In the genomic region with DNA sequence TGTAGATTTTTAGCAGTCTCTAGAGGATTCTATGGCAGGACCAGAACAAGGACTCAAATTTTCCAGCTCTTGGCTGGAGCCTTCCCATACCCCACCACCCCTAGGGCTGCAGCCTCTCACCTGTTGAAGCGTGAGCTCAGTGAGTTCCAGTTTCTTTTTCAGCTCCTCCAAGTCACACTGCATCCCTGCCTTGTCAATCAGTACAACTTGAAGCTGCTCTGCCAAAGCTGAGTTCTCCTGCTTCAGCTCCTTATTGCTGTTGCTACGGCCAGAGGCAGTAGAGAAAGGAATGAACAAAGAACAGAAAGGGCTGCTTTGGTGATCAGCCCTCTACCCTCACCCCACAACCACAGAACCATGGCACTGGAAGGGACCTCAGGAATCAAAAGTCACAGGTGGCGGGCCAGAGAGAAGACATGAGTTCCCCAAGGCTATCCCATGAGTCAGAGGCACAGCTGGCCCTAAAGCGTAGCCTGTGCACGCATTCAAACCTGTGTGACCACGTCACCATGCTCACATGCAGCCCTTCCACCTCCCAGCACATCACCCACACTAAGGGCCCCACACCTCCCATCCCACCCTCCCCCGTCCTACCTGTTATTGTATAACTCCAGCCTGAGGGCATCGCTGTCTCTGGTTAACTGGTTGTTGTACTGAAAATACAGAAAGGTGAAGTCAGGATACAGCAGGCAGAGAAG, we compare ENCODE assay signal across 20 cellular contexts.
DNase-seq lines count a peak whose midpoint lies in the region; ATAC-seq and TF ChIP-seq lines count a peak whose summit lies in the region.
"Had no signal": no experiment of that assay in that cellular context is flagged by ENCODE, and none has a peak within 500 bp of the region (broad histone marks: within the 10 kb centered on the region; RNA-seq: fewer than 3 reads in every experiment).

No MANE protein-coding gene starts in this region.

- no peak for TF ChIP-seq POLR2A in esophagus muscularis mucosa (IDR thresholded peaks at IDR 0.05; ENCODE audit: low read depth)

- peaks cover 5% of the 10 kb centered on the region for H3K27me3 ChIP-seq in mammary epithelial cell (ENCODE audit: insufficient read depth, low read length)
- peaks cover 4% of the 10 kb centered on the region for H3K27me3 ChIP-seq in kidney epithelial cell (ENCODE audit: control insufficient read depth, insufficient read depth, low read length)
- no peaks in the 10 kb centered on the region for H3K27me3 ChIP-seq in esophagus muscularis mucosa
- H3K27me3 ChIP-seq: uterus had no signal

- no peak overlapping the region for H3K4me2 ChIP-seq in mammary epithelial cell (ENCODE audit: insufficient read depth, low read depth, low read length)

- WGBS in mammary epithelial cell (ENCODE audit: low coverage, missing lambda C conversion rate) = 77% methylated on average over 3 of the region's 8 CpGs
- WGBS in esophagus muscularis mucosa = 87% methylated on average over 8 of the region's 8 CpGs

- intact Hi-C loops in mammary epithelial cell (cut with micrococcal nuclease) (loop anchor here (10.0 kb wide), 1 partner anchor 84 kb away; the partner anchor contains the start of gene C2CD4B), esophagus muscularis mucosa (cut with DNase I) (no loop called here)

- no peaks in the 10 kb centered on the region for H3K9me3 Mint-ChIP-seq in type B pancreatic cell
- H3K9me3 Mint-ChIP-seq: activated naive CD4-positive, alpha-beta T cell treated with anti-CD3 and anti-CD28 coated beads, Interleukin-2, amount 10 ng/mL, durations not matched to agents 7 days and 5 days; activated T-cell treated with anti-CD3 and anti-CD28 coated beads, Interleukin-2, amount 50 U/mL, for 72 hours had no signal

- H3K4me1 ChIP-seq in mammary epithelial cell (ENCODE audit: insufficient read depth, low read length) = peaks cover 8% of the 10 kb centered on the region
- H3K4me1 ChIP-seq in esophagus muscularis mucosa = no peaks in the 10 kb centered on the region
- H3K4me1 ChIP-seq: HAP-1, SJSA1, uterus had no signal

- no peak overlapping the region for H3K4me3 Mint-ChIP-seq in type B pancreatic cell
- H3K4me3 Mint-ChIP-seq: activated CD4-positive, alpha-beta T cell treated with anti-CD3 and anti-CD28 coated beads for 36 hours; activated naive CD4-positive, alpha-beta T cell treated with anti-CD3 and anti-CD28 coated beads, Interleukin-2, amount 10 ng/mL, durations not matched to agents 7 days and 5 days; activated T-cell treated with anti-CD3 and anti-CD28 coated beads, Interleukin-2, amount 50 U/mL, for 72 hours; CD14-positive monocyte; naive thymus-derived CD4-positive, alpha-beta T cell had no signal

- TF ChIP-seq EP300 in esophagus muscularis mucosa (IDR thresholded peaks at IDR 0.05) = no peak

- in situ Hi-C loops in mammary epithelial cell (cut with MboI; ENCODE audit: low sequenced_read_pairs in 2 of 2) (no loop called here), KBM-7 (cut with MboI; ENCODE audit: low pct_unique_long_range_greater_than_20kb, low sequenced_read_pairs) (no loop called here)

- peak; percentile 28 for DNase-seq in LHCN-M2 (ENCODE audit: low read depth)
- DNase-seq in mammary epithelial cell = peak; percentile 46
- DNase-seq in kidney epithelial cell (ENCODE audit: low read depth) = peak; percentile 89
- no peak for DNase-seq in type B pancreatic cell (ENCODE audit: extremely low spot score, unreplicated experiment)
- DNase-seq in KBM-7 = no peak
- DNase-seq in esophagus muscularis mucosa (ENCODE audit: extremely low spot score) = no peak
- DNase-seq: activated CD4-positive, alpha-beta T cell treated with anti-CD3 and anti-CD28 coated beads for 36 hours; activated naive CD4-positive, alpha-beta T cell treated with anti-CD3 and anti-CD28 coated beads, Interleukin-2, amount 10 ng/mL, durations not matched to agents 7 days and 5 days; activated T-cell treated with anti-CD3 and anti-CD28 coated beads, Interleukin-2, amount 50 U/mL, for 72 hours; dorsolateral prefrontal cortex; GDM1; naive thymus-derived CD4-positive, alpha-beta T cell; NCI-H187 treated with DMSO at 0.1 percent for 48 hours; substantia nigra; uterus had no signal

- no TSS peak for BruUV-seq in mammary epithelial cell (replicated peaks; lab: Mats Ljungman, UMichigan)

- no peak for TF ChIP-seq CTCF in mammary epithelial cell (conservative IDR thresholded peaks at IDR 0.05 in 1 of 2, IDR thresholded peaks at IDR 0.05 in 1 of 2; ENCODE audit: extremely low read depth in 1 of 2, insufficient read depth in 1 of 2, low read depth in 1 of 2, low read length in 2 of 2)
- TF ChIP-seq CTCF in kidney epithelial cell (IDR thresholded peaks at IDR 0.05; ENCODE audit: insufficient read depth, low read length, poor library complexity, severe bottlenecking) = no peak
- TF ChIP-seq CTCF in type B pancreatic cell (conservative IDR thresholded peaks at IDR 0.05) = no peak
- TF ChIP-seq CTCF in esophagus muscularis mucosa (IDR thresholded peaks at IDR 0.05) = no peak

- H3K4me1 Mint-ChIP-seq in type B pancreatic cell (ENCODE audit: unreplicated experiment) = peaks cover 15% of the 10 kb centered on the region
- H3K4me1 Mint-ChIP-seq: activated CD4-positive, alpha-beta T cell treated with anti-CD3 and anti-CD28 coated beads for 36 hours; activated naive CD4-positive, alpha-beta T cell treated with anti-CD3 and anti-CD28 coated beads, Interleukin-2, amount 10 ng/mL, durations not matched to agents 7 days and 5 days; CD14-positive monocyte; naive thymus-derived CD4-positive, alpha-beta T cell had no signal

- peaks cover 5% of the 10 kb centered on the region for H3K27me3 Mint-ChIP-seq in type B pancreatic cell

- H3K36me3 ChIP-seq in mammary epithelial cell (ENCODE audit: insufficient read depth, low read length) (no peaks in the 10 kb centered on the region), kidney epithelial cell (ENCODE audit: control insufficient read depth, insufficient read depth, low read length) (no peaks in the 10 kb centered on the region), esophagus muscularis mucosa (no peaks in the 10 kb centered on the region)
- H3K36me3 ChIP-seq: HAP-1, SJSA1, uterus had no signal

- no peak overlapping the region for H2AFZ ChIP-seq in mammary epithelial cell (ENCODE audit: low read depth, low read length)

- no peaks in the 10 kb centered on the region for H3K36me3 Mint-ChIP-seq in type B pancreatic cell
- H3K36me3 Mint-ChIP-seq: activated naive CD4-positive, alpha-beta T cell treated with anti-CD3 and anti-CD28 coated beads, Interleukin-2, amount 10 ng/mL, durations not matched to agents 7 days and 5 days; CD14-positive monocyte; naive thymus-derived CD4-positive, alpha-beta T cell had no signal

- no peak overlapping the region for H3K9ac ChIP-seq in mammary epithelial cell (ENCODE audit: insufficient read depth, low read length)

- H3K27ac ChIP-seq in mammary epithelial cell (ENCODE audit: insufficient read depth, low read depth, low read length) (no peak overlapping the region), esophagus muscularis mucosa (replicated peaks in 1 of 4) (no peak overlapping the region)
- H3K27ac ChIP-seq: dorsolateral prefrontal cortex, SJSA1, uterus had no signal

- H3K27ac Mint-ChIP-seq in type B pancreatic cell = peak overlapping the region; percentile 94
- H3K27ac Mint-ChIP-seq: activated CD4-positive, alpha-beta T cell treated with anti-CD3 and anti-CD28 coated beads for 36 hours; activated naive CD4-positive, alpha-beta T cell treated with anti-CD3 and anti-CD28 coated beads, Interleukin-2, amount 10 ng/mL, durations not matched to agents 7 days and 5 days; activated T-cell treated with anti-CD3 and anti-CD28 coated beads, Interleukin-2, amount 50 U/mL, for 72 hours; CD14-positive monocyte; naive thymus-derived CD4-positive, alpha-beta T cell had no signal

- H3K9me3 ChIP-seq in mammary epithelial cell (replicated peaks; ENCODE audit: insufficient read depth, low read length) (no peaks in the 10 kb centered on the region), esophagus muscularis mucosa (no peaks in the 10 kb centered on the region)
- H3K9me3 ChIP-seq: HAP-1, SJSA1, uterus had no signal

- no peaks in the 10 kb centered on the region for H4K20me1 ChIP-seq in mammary epithelial cell (ENCODE audit: insufficient read depth, low read length)

- H3K79me2 ChIP-seq in mammary epithelial cell (ENCODE audit: insufficient read depth, low read length) = no peaks in the 10 kb centered on the region

- no peak overlapping the region for H3K4me3 ChIP-seq in mammary epithelial cell (replicated peaks in 1 of 3; ENCODE audit: insufficient read depth in 1 of 3, low read depth in 2 of 3, low read length in 3 of 3)
- H3K4me3 ChIP-seq in kidney epithelial cell (ENCODE audit: low read depth, low read length) = no peak overlapping the region
- no peak overlapping the region for H3K4me3 ChIP-seq in esophagus muscularis mucosa
- H3K4me3 ChIP-seq: dorsolateral prefrontal cortex, HAP-1, K562, SJSA1, uterus had no signal

- ATAC-seq in HG03565 (IDR thresholded peaks at IDR 0.05; ENCODE audit: unreplicated experiment) = no peak
- ATAC-seq: activated CD4-positive, alpha-beta T cell treated with anti-CD3 and anti-CD28 coated beads for 36 hours; activated T-cell treated with anti-CD3 and anti-CD28 coated beads, Interleukin-2, amount 50 U/mL, for 72 hours; K562; naive thymus-derived CD4-positive, alpha-beta T cell had no signal

- CTCF ChIA-PET in mammary epithelial cell (lab: Charles Lee; ENCODE audit: low non-redundant PET) = no interaction called here

- dilution Hi-C loops in mammary epithelial cell (cut with HindIII; ENCODE audit: low sequenced_read_pairs) = no loop called here

Comparison
In these comparisons a context has a peak if more than half of its experiments do, and no peak if none do; other contexts are left out.
1. DNase-seq: peak in LHCN-M2 (single experiment), mammary epithelial cell (single experiment) and kidney epithelial cell (single experiment); none in type B pancreatic cell (single experiment), KBM-7 (single experiment) and esophagus muscularis mucosa (single experiment).